ENCODE assay signal across 25 cellular contexts in genomic region chr6:169859401-169859977, GRCh38.
DNase-seq lines count a peak whose midpoint lies in the region; ATAC-seq, FAIRE-seq and TF ChIP-seq lines count a peak whose summit lies in the region.
"Had no signal": no experiment of that assay in that cellular context is flagged by ENCODE, and none has a peak within 500 bp of the region (broad histone marks: within the 10 kb centered on the region; RNA-seq: fewer than 3 reads in every experiment).

No MANE protein-coding gene starts in this region.

- H3K9me3 ChIP-seq in left ventricle myocardium inferior (replicated peaks) (peaks cover 16% of the 10 kb centered on the region), neuronal stem cell (replicated peaks in 1 of 2; ENCODE audit: control insufficient read depth in 2 of 2, insufficient read depth in 1 of 2, low read depth in 1 of 2, low read length in 2 of 2) (peaks cover 6 to 7% of the 10 kb centered on the region in 2 donors), transverse colon (no peaks in the 10 kb centered on the region)
- H3K9me3 ChIP-seq: adrenal gland had no signal

- H3K23ac ChIP-seq in neuronal stem cell (ENCODE audit: low read depth, low read length, poor library complexity): peak overlapping the region; percentile 65

- no peaks in the 10 kb centered on the region for H3K79me1 ChIP-seq in neuronal stem cell (ENCODE audit: low read depth, low read length)

- H3K27me3 ChIP-seq in left ventricle myocardium inferior (ENCODE audit: low read depth) (no peaks in the 10 kb centered on the region), neuronal stem cell (ENCODE audit: control insufficient read depth in 3 of 3, insufficient read depth in 3 of 3, low read depth in 1 of 3, low read length in 3 of 3) (peaks cover 0 to 3% (median 0%) of the 10 kb centered on the region in 3 experiments), transverse colon (no peaks in the 10 kb centered on the region)
- H3K27me3 ChIP-seq: adrenal gland, body of pancreas had no signal

- H3K9ac ChIP-seq in neuronal stem cell (ENCODE audit: low read depth, low read length, poor library complexity): no peak overlapping the region
- H3K9ac ChIP-seq: KMS-11 had no signal

- no peak overlapping the region for H2BK120ac ChIP-seq in neuronal stem cell (ENCODE audit: low read depth, low read length)

- no peak for TF ChIP-seq CTCF in left ventricle myocardium inferior (IDR thresholded peaks at IDR 0.05; ENCODE audit: borderline replicate concordance)
- TF ChIP-seq CTCF in chondrocyte (IDR thresholded peaks at IDR 0.05): no peak
- TF ChIP-seq CTCF in transverse colon (IDR thresholded peaks at IDR 0.05): no peak

- TF ChIP-seq POLR2A in transverse colon (IDR thresholded peaks at IDR 0.05): no peak

- no peak overlapping the region for H2AFZ ChIP-seq in neuronal stem cell (ENCODE audit: low read length)

- peak overlapping the region; percentile 85 for H2BK15ac ChIP-seq in neuronal stem cell (ENCODE audit: low read length)

- no peak overlapping the region for H3K4me3 Mint-ChIP-seq in chondrocyte (ENCODE audit: unreplicated experiment)
- H3K4me3 Mint-ChIP-seq: activated B cell treated with CpG ODN at 0.5 μM for 24 hours; stimulated activated naive CD8-positive, alpha-beta T cell treated with anti-CD3 and anti-CD28 coated beads, Interleukin-15, Interleukin-2, amounts not matched to agents 100 ng/mL and 50 ng/mL, for 24 hours had no signal

- in situ Hi-C loops in transverse colon (cut with MboI; ENCODE audit: low pct_ligation_motif_present in 1 of 4, low pct_unique_long_range_greater_than_20kb in 1 of 4, low sequenced_read_pairs in 3 of 4): no loop called here

- peak overlapping the region; percentile 76 for H3K18ac ChIP-seq in neuronal stem cell (ENCODE audit: low read length)

- H4K91ac ChIP-seq in neuronal stem cell (ENCODE audit: low read depth, low read length, poor library complexity): no peak overlapping the region

- ATAC-seq in left ventricle myocardium superior: no peak
- ATAC-seq: HCT116 had no signal

- H2BK12ac ChIP-seq in neuronal stem cell (ENCODE audit: low read length): no peak overlapping the region

- H3K4ac ChIP-seq in neuronal stem cell (ENCODE audit: low read length): no peak overlapping the region

- H3K27ac ChIP-seq in left ventricle myocardium inferior (replicated peaks) (peak overlapping the region; percentile 64), neuronal stem cell (replicated peaks; ENCODE audit: low read length) (no peak overlapping the region), transverse colon (no peak overlapping the region)
- H3K27ac ChIP-seq: adrenal gland, body of pancreas, KMS-11, thoracic aorta had no signal

- no peak overlapping the region for H3K4me2 ChIP-seq in neuronal stem cell (ENCODE audit: insufficient read depth, low read length, poor library complexity, severe bottlenecking)
- H3K4me2 ChIP-seq: KMS-11 had no signal

- H3K4me1 ChIP-seq in left ventricle myocardium inferior (peaks cover 32% of the 10 kb centered on the region), neuronal stem cell (ENCODE audit: control insufficient read depth in 2 of 2, insufficient read depth in 1 of 2, low read depth in 1 of 2, low read length in 2 of 2) (no peaks in the 10 kb centered on the region), transverse colon (peaks cover 0 to 5% (median 0%) of the 10 kb centered on the region in 4 donors)
- H3K4me1 ChIP-seq: adrenal gland, body of pancreas had no signal

- peaks cover 4% of the 10 kb centered on the region for H3K36me3 Mint-ChIP-seq in chondrocyte (ENCODE audit: low read depth)

- H3K4me3 ChIP-seq in left ventricle myocardium inferior (no peak overlapping the region), neuronal stem cell (ENCODE audit: low read length in 2 of 2) (no peak overlapping the region), transverse colon (no peak overlapping the region)
- H3K4me3 ChIP-seq: adrenal gland, body of pancreas, thoracic aorta had no signal

- H4K8ac ChIP-seq in neuronal stem cell (ENCODE audit: low read depth, low read length): no peak overlapping the region

- no peak for FAIRE-seq in GM19239 (lab: Jason Lieb, UNC)

- H3K36me3 ChIP-seq in left ventricle myocardium inferior (no peaks in the 10 kb centered on the region), neuronal stem cell (replicated peaks in 1 of 2; ENCODE audit: control insufficient read depth in 2 of 2, insufficient read depth in 2 of 2, low read length in 2 of 2) (no peaks in the 10 kb centered on the region), transverse colon (no peaks in the 10 kb centered on the region)
- H3K36me3 ChIP-seq: adrenal gland, thoracic aorta had no signal

- no peak for TF ChIP-seq EP300 in transverse colon (IDR thresholded peaks at IDR 0.05; ENCODE audit: low read depth)

- WGBS in neuronal stem cell (ENCODE audit: extremely low coverage in 2 of 2, insufficient read length in 2 of 2, insufficient replicate concordance in 1 of 2), 2 donors: no CpG with 5 or more reads among the region's 7 CpGs
- WGBS in transverse colon (ENCODE audit: low coverage in 1 of 2), 2 donors: 95% methylated on average over 7 of the region's 7 CpGs; no CpG with 5 or more reads in 1 of the 2 donors

- DNase-seq in left ventricle myocardium inferior: no peak
- no peak for DNase-seq in left ventricle myocardium superior
- DNase-seq in chondrocyte (ENCODE audit: low spot score): peak; percentile 35
- no peak for DNase-seq in neuronal stem cell (ENCODE audit: low spot score)
- no peak for DNase-seq in NOMO-1 treated with DMSO at 0.1 percent for 48 hours (lab: John Stamatoyannopoulos, UW; ENCODE audit: unreplicated experiment)
- DNase-seq in GM19239 (ENCODE audit: insufficient read length, low spot score): no peak
- DNase-seq in transverse colon: no peak
- DNase-seq: activated gamma-delta T cell treated with Interleukin-2 at 50 U/mL for 16 hours; body of pancreas; C1 segment of cervical spinal cord; DMS79 treated with DMSO at 0.1 percent for 48 hours; effector CD4-positive, alpha-beta T cell; islet precursor cell; MM.1S; NCI-H2029; NCI-H524 treated with DMSO at 0.1 percent for 48 hours; SIG-M5; stimulated activated CD4-positive, alpha-beta T cell treated with anti-CD3 and anti-CD28 coated beads, Interleukin-15, amount 100 ng/mL, for 24 hours had no signal

- peak overlapping the region; percentile 71 for H3K14ac ChIP-seq in neuronal stem cell (ENCODE audit: low read length)

- H2AK5ac ChIP-seq in neuronal stem cell (ENCODE audit: low read depth, low read length): peak overlapping the region; percentile 63

- H3K27ac Mint-ChIP-seq in chondrocyte (ENCODE audit: unreplicated experiment): no peak overlapping the region
- H3K27ac Mint-ChIP-seq: activated B cell treated with CpG ODN at 0.5 μM for 24 hours; progenitor cell of endocrine pancreas; stimulated activated naive CD8-positive, alpha-beta T cell treated with anti-CD3 and anti-CD28 coated beads, Interleukin-15, Interleukin-2, amounts not matched to agents 100 ng/mL and 50 ng/mL, for 24 hours had no signal

- H2BK5ac ChIP-seq in neuronal stem cell (ENCODE audit: low read length): peak overlapping the region; percentile 75

- H3K9me3 Mint-ChIP-seq in chondrocyte (ENCODE audit: low read depth): peaks cover 5% of the 10 kb centered on the region
- H3K9me3 Mint-ChIP-seq: stimulated activated naive CD8-positive, alpha-beta T cell treated with anti-CD3 and anti-CD28 coated beads, Interleukin-15, Interleukin-2, amounts not matched to agents 100 ng/mL and 50 ng/mL, for 24 hours had no signal

- peaks cover 1% of the 10 kb centered on the region for H3K27me3 Mint-ChIP-seq in chondrocyte (ENCODE audit: low read depth)
- H3K27me3 Mint-ChIP-seq: activated B cell treated with CpG ODN at 0.5 μM for 24 hours; stimulated activated naive CD8-positive, alpha-beta T cell treated with anti-CD3 and anti-CD28 coated beads, Interleukin-15, Interleukin-2, amounts not matched to agents 100 ng/mL and 50 ng/mL, for 24 hours had no signal

- intact Hi-C loops in left ventricle myocardium inferior (cut with micrococcal nuclease) (no loop called here), left ventricle myocardium superior (cut with micrococcal nuclease) (no loop called here), transverse colon (cut with DNase I; ENCODE audit: low total_unique reads) (no loop called here)

- peaks cover 6% of the 10 kb centered on the region for H3K4me1 Mint-ChIP-seq in chondrocyte (ENCODE audit: low read depth)
- H3K4me1 Mint-ChIP-seq: activated B cell treated with CpG ODN at 0.5 μM for 24 hours had no signal
